In genomic region chr19:57321746-57322145, GRCh38 we compare ENCODE assay signal across 11 cellular contexts. TPM values are rescaled to one million over a fixed set of nuclear protein-coding genes. Genes with fewer than 3 reads are reported as not detected.
DNase-seq lines count a peak whose midpoint lies in the region; ATAC-seq, FAIRE-seq and TF ChIP-seq lines count a peak whose summit lies in the region.
"Had no signal": no experiment of that assay in that cellular context is flagged by ENCODE, and none has a peak within 500 bp of the region (broad histone marks: within the 10 kb centered on the region; RNA-seq: fewer than 3 reads in every experiment).

No MANE protein-coding gene starts in this region.

- no peaks in the 10 kb centered on the region for H4K20me1 ChIP-seq in HCT116 (ENCODE audit: insufficient read depth)

- H3K79me2 ChIP-seq in ACC112 (ENCODE audit: control insufficient read depth, insufficient read depth, low read length, unreplicated experiment) (peaks cover 24% of the 10 kb centered on the region), HCT116 (ENCODE audit: insufficient read depth, low read length) (peaks cover 25% of the 10 kb centered on the region)

- no peaks in the 10 kb centered on the region for H3K9me2 ChIP-seq in HCT116 (ENCODE audit: insufficient read depth)

- H3K27me3 ChIP-seq in ACC112 (ENCODE audit: insufficient read depth, low read length) (peaks cover under 1% of the 10 kb centered on the region; the same call in 1 of the 2 replicates), HCT116 (ENCODE audit: insufficient read depth, low read length) (no peaks in the 10 kb centered on the region), lower lobe of right lung (ENCODE audit: low read depth) (peaks cover 13% of the 10 kb centered on the region)

- no peak overlapping the region for H3K27ac ChIP-seq in ACC112 (ENCODE audit: low read depth, low read length)
- H3K27ac ChIP-seq in HCT116 (ENCODE audit: low read depth, low read length) = no peak overlapping the region
- no peak overlapping the region for H3K27ac ChIP-seq in lower lobe of right lung

- no peak for ATAC-seq in HCT116
- ATAC-seq in lower lobe of right lung = no peak
- no peak for ATAC-seq in HG03139 (IDR thresholded peaks at IDR 0.05; ENCODE audit: unreplicated experiment)

- no peak for TF ChIP-seq RAD21 in HCT116 (IDR thresholded peaks at IDR 0.05; ENCODE audit: low read depth)

- DNase-seq in HCT116 (ENCODE audit: low read depth, low spot score) = no peak
- no peak for DNase-seq in activated naive CD8-positive, alpha-beta T cell treated with anti-CD3 and anti-CD28 coated beads for 36 hours
- no peak for DNase-seq in lower lobe of right lung
- no peak for DNase-seq in GM19239 (ENCODE audit: insufficient read length, low spot score)
- no peak for DNase-seq in SHP77 (lab: John Stamatoyannopoulos, UW)
- DNase-seq in activated CD4-positive, alpha-beta T cell treated with anti-CD3 and anti-CD28 coated beads for 4 hours = no peak
- DNase-seq: activated gamma-delta T cell, NCI-H524 treated with DMSO at 0.1 percent for 48 hours had no signal

- peaks cover 23% of the 10 kb centered on the region for H3K9me3 Mint-ChIP-seq in activated naive CD8-positive, alpha-beta T cell treated with anti-CD3 and anti-CD28 coated beads for 36 hours

- BruUV-seq in HCT116 (replicated peaks; lab: Mats Ljungman, UMichigan) = no TSS peak

- FAIRE-seq in GM19239 (lab: Jason Lieb, UNC) = no peak
- FAIRE-seq: G401.6 had no signal

- H3K36me3 Mint-ChIP-seq in activated naive CD8-positive, alpha-beta T cell treated with anti-CD3 and anti-CD28 coated beads for 36 hours = peaks cover 61% of the 10 kb centered on the region

- H3K4me2 ChIP-seq in HCT116 (ENCODE audit: low read length) = peak overlapping the region; percentile 89

- H3K4me3 ChIP-seq in ACC112 (ENCODE audit: low read depth, low read length) = peak overlapping the region; percentile 94
- peak overlapping the region; percentile 75 to 80 for H3K4me3 ChIP-seq in HCT116 (replicated peaks in 1 of 2; ENCODE audit: low read depth in 1 of 2, low read length in 2 of 2)
- H3K4me3 ChIP-seq in lower lobe of right lung = peak overlapping the region; percentile 85

- peak overlapping the region; percentile 86 for H3K4me3 Mint-ChIP-seq in activated naive CD8-positive, alpha-beta T cell treated with anti-CD3 and anti-CD28 coated beads for 36 hours

- no peak for TF ChIP-seq CTCF in HCT116 (IDR thresholded peaks at IDR 0.05 in 2 of 3, conservative IDR thresholded peaks at IDR 0.05 in 1 of 3; ENCODE audit: borderline replicate concordance in 1 of 3, insufficient read depth in 1 of 3, low read depth in 2 of 3, low read length in 2 of 3)
- TF ChIP-seq CTCF in lower lobe of right lung (IDR thresholded peaks at IDR 0.05) = no peak

- TF ChIP-seq POLR2A in HCT116 (IDR thresholded peaks at IDR 0.05; ENCODE audit: borderline replicate concordance, extremely low read depth, insufficient read depth, insufficient read length) = no peak

- peak overlapping the region; percentile 63 for H3K27ac Mint-ChIP-seq in activated naive CD8-positive, alpha-beta T cell treated with anti-CD3 and anti-CD28 coated beads for 36 hours

- CTCF ChIA-PET in HCT116 (lab: Charles Lee) = no interaction called here

- intact Hi-C loops in HCT116 (cut with micrococcal nuclease) = no loop called here
- intact Hi-C loops in lower lobe of right lung (cut with DNase I) = no loop called here

- no peaks in the 10 kb centered on the region; the same call in 1 of the 2 replicates for H3K36me3 ChIP-seq in ACC112 (ENCODE audit: insufficient read depth, low read length)
- peaks cover 17% of the 10 kb centered on the region in 2 experiments; a peak in 2 of 4 replicates for H3K36me3 ChIP-seq in HCT116 (ENCODE audit: control insufficient read depth in 1 of 2, insufficient read depth in 2 of 2, low read length in 2 of 2)
- peaks cover 36% of the 10 kb centered on the region for H3K36me3 ChIP-seq in lower lobe of right lung

- H2AFZ ChIP-seq in ACC112 (ENCODE audit: low read length, unreplicated experiment) = no peak overlapping the region
- no peak overlapping the region for H2AFZ ChIP-seq in HCT116 (ENCODE audit: low read depth, low read length, poor library complexity, severe bottlenecking)

- H3K27me3 Mint-ChIP-seq in activated naive CD8-positive, alpha-beta T cell treated with anti-CD3 and anti-CD28 coated beads for 36 hours = peaks cover 11% of the 10 kb centered on the region

- H3K4me1 Mint-ChIP-seq in activated naive CD8-positive, alpha-beta T cell treated with anti-CD3 and anti-CD28 coated beads for 36 hours = peaks cover 23% of the 10 kb centered on the region

- H3K9me3 ChIP-seq in HCT116 (ENCODE audit: control insufficient read depth in 1 of 2, insufficient read depth in 1 of 2, low read depth in 1 of 2, low read length in 2 of 2) = no peaks in the 10 kb centered on the region
- peaks cover 8% of the 10 kb centered on the region for H3K9me3 ChIP-seq in lower lobe of right lung

- H3K4me1 ChIP-seq in ACC112 (ENCODE audit: control insufficient read depth, insufficient read depth, low read length, unreplicated experiment) (peaks cover 12% of the 10 kb centered on the region), HCT116 (ENCODE audit: control insufficient read depth in 1 of 2, insufficient read depth in 2 of 2, low read length in 2 of 2) (peaks cover 9 to 13% of the 10 kb centered on the region in 2 experiments), lower lobe of right lung (peaks cover 24% of the 10 kb centered on the region)

- RAD21 ChIA-PET in HCT116 (lab: Charles Lee; ENCODE audit: low non-redundant PET in 1 of 2, low total read pairs in 2 of 2, uncharacterized antibody in 2 of 2, unreplicated experiment in 2 of 2) = no interaction called here

- POLR2A ChIA-PET in HCT116 (lab: Charles Lee) = no interaction called here

- peak overlapping the region; percentile 83; the same call in 1 of the 2 replicates for H3K9ac ChIP-seq in HCT116 (ENCODE audit: low read length)

TF ChIP-seq in HCT116, 20 proteins besides CTCF, POLR2A, EP300 and RAD21 (continues in another document):
- TF ChIP-seq YY1 (IDR thresholded peaks at IDR 0.05; ENCODE audit: extremely low read depth, insufficient replicate concordance, low read depth, low read length) = no peak
- no peak for TF ChIP-seq EZH2phosphoT487 (IDR thresholded peaks at IDR 0.05; ENCODE audit: borderline replicate concordance)
- no peak for TF ChIP-seq SP1 (IDR thresholded peaks at IDR 0.05; ENCODE audit: low read depth)
- TF ChIP-seq EZH2 (IDR thresholded peaks at IDR 0.05) = no peak
- TF ChIP-seq JUND (IDR thresholded peaks at IDR 0.05) = no peak
- TF ChIP-seq ELF1 (IDR thresholded peaks at IDR 0.05; ENCODE audit: borderline replicate concordance, low read depth) = no peak
- no peak for TF ChIP-seq SIN3A (IDR thresholded peaks at IDR 0.05; ENCODE audit: low read depth)
- no peak for TF ChIP-seq SRF (IDR thresholded peaks at IDR 0.05; ENCODE audit: low read depth)
- TF ChIP-seq ZBTB33 (IDR thresholded peaks at IDR 0.05; ENCODE audit: extremely low read depth, insufficient replicate concordance, low read length) = no peak
- no peak for TF ChIP-seq ZFX (IDR thresholded peaks at IDR 0.05)
- no peak for TF ChIP-seq ATF3 (IDR thresholded peaks at IDR 0.05)
- no peak for TF ChIP-seq EGR1 (IDR thresholded peaks at IDR 0.05; ENCODE audit: low read depth)
- TF ChIP-seq FOSL1 (IDR thresholded peaks at IDR 0.05; ENCODE audit: low read depth) = no peak

RNA-seq across cellular contexts. Expression of gene ZNF543, which starts 1.5 kb away (rescaled TPM):
- total RNA-seq in HCT116 (2021; ENCODE audit: unreplicated experiment) (7.6 TPM), lower lobe of right lung (5.3 TPM)
- polyA plus RNA-seq in HCT116 (2012) = 1.8 and 2.1 TPM in 2 replicates
- 1 to 10 TPM; 8.2 to 8.4 TPM for total RNA-seq in activated naive CD8-positive, alpha-beta T cell treated with anti-CD3 and anti-CD28 coated beads for 36 hours

RNA-seq across cellular contexts. Expression of gene ZNF304, which starts 29.3 kb away (rescaled TPM):
- total RNA-seq in HCT116 (2021; ENCODE audit: unreplicated experiment) (6.3 TPM), lower lobe of right lung (7.4 TPM)
- 3.1 and 3.7 TPM in 2 replicates for polyA plus RNA-seq in HCT116 (2012)
- total RNA-seq in activated naive CD8-positive, alpha-beta T cell treated with anti-CD3 and anti-CD28 coated beads for 36 hours = 10 to 100 TPM; 10.3 to 10.5 TPM

RNA-seq across cellular contexts. Expression of gene ZNF460, which starts 41.5 kb away (rescaled TPM):
- total RNA-seq in HCT116 (2021; ENCODE audit: unreplicated experiment) (43.1 TPM), lower lobe of right lung (51.4 TPM)
- 2.9 and 5.0 TPM in 2 replicates for polyA plus RNA-seq in HCT116 (2012)
- 10 to 100 TPM; 40.5 to 44.3 TPM for total RNA-seq in activated naive CD8-positive, alpha-beta T cell treated with anti-CD3 and anti-CD28 coated beads for 36 hours

RNA-seq across cellular contexts. Expression of gene TRAPPC2B, which starts 41.6 kb away (rescaled TPM):
- 3.9 TPM for total RNA-seq in HCT116 (2021; ENCODE audit: unreplicated experiment)
- polyA plus RNA-seq in HCT116 (2012) = 8.1 and 9.9 TPM in 2 replicates
- total RNA-seq in activated naive CD8-positive, alpha-beta T cell treated with anti-CD3 and anti-CD28 coated beads for 36 hours = 1 to 10 TPM; 6.3 to 8.2 TPM
- 6.9 TPM for total RNA-seq in lower lobe of right lung

RNA-seq across cellular contexts. Expression of gene ZNF547, which starts 41.6 kb away (rescaled TPM):
- total RNA-seq in HCT116 (2021; ENCODE audit: unreplicated experiment) (1.4 TPM), lower lobe of right lung (3.4 TPM)
- polyA plus RNA-seq in HCT116 (2012) = 1.1 and 1.8 TPM in 2 replicates
- 1 to 10 TPM; 1.6 to 1.8 TPM for total RNA-seq in activated naive CD8-positive, alpha-beta T cell treated with anti-CD3 and anti-CD28 coated beads for 36 hours
